9 cellular contexts compared by ENCODE assay signal in genomic region chr9:6068983-6069382, GRCh38. TPM values are rescaled to one million over a fixed set of nuclear protein-coding genes. Genes with fewer than 3 reads are reported as not detected.
A peak's percentile ranks its signal among the peaks of the same experiment; 100 is the strongest.
DNase-seq lines count a peak whose midpoint lies in the region; ATAC-seq and TF ChIP-seq lines count a peak whose summit lies in the region.
"Had no signal": no experiment of that assay in that cellular context is flagged by ENCODE, and none has a peak within 500 bp of the region (broad histone marks: within the 10 kb centered on the region; RNA-seq: fewer than 3 reads in every experiment).

No MANE protein-coding gene starts in this region.

- H3K9me3 Mint-ChIP-seq in activated T-helper 2 cell treated with anti-CD3 and anti-CD28 coated beads, Interferon-gamma antibody, Interleukin-2, Interleukin-4, amounts not matched to agents 10 μg/mL and 5 μg/mL and 100 μg/mL, durations not matched to agents 14 hours and 24 hours and 36 hours = peaks cover 28% of the 10 kb centered on the region

- TF ChIP-seq CTCF in breast epithelium (IDR thresholded peaks at IDR 0.05) = no peak
- TF ChIP-seq CTCF in ascending aorta (IDR thresholded peaks at IDR 0.05) = no peak

- DNase-seq in CD1c-positive myeloid dendritic cell (ENCODE audit: extremely low spot score) = peak; percentile 56
- DNase-seq in activated T-helper 2 cell treated with anti-CD3 and anti-CD28 coated beads, Interferon-gamma antibody, Interleukin-2, Interleukin-4, amounts not matched to agents 10 μg/mL and 5 μg/mL and 100 μg/mL, durations not matched to agents 14 hours and 24 hours and 36 hours (ENCODE audit: low spot score) = no peak
- DNase-seq in breast epithelium (ENCODE audit: low spot score in 2 of 2) = no peak
- no peak for DNase-seq in ascending aorta (ENCODE audit: low spot score in 2 of 2)
- DNase-seq in effector CD4-positive, alpha-beta T cell = no peak
- DNase-seq in inferior parietal cortex (ENCODE audit: extremely low spot score) = no peak

- intact Hi-C loops in activated T-helper 2 cell treated with anti-CD3 and anti-CD28 coated beads, Interferon-gamma antibody, Interleukin-2, Interleukin-4, amounts not matched to agents 10 μg/mL and 5 μg/mL and 100 μg/mL, durations not matched to agents 14 hours and 24 hours and 36 hours (cut with micrococcal nuclease) = loop anchor here (2.0 kb wide), 1 partner anchor 60 kb away; a partner anchor contains a TSS
- intact Hi-C loops in breast epithelium (cut with DNase I; ENCODE audit: low total_unique reads) (no loop called here), ascending aorta (cut with DNase I) (no loop called here)

- no peak overlapping the region for H3K27ac ChIP-seq in breast epithelium
- H3K27ac ChIP-seq in ascending aorta = no peak overlapping the region
- H3K27ac ChIP-seq: epithelial cell of prostate had no signal

- H3K36me3 ChIP-seq in breast epithelium (no peaks in the 10 kb centered on the region), ascending aorta (no peaks in the 10 kb centered on the region)

- H3K27ac Mint-ChIP-seq in activated T-helper 2 cell treated with anti-CD3 and anti-CD28 coated beads, Interferon-gamma antibody, Interleukin-2, Interleukin-4, amounts not matched to agents 10 μg/mL and 5 μg/mL and 100 μg/mL, durations not matched to agents 14 hours and 24 hours and 36 hours = peak overlapping the region; percentile 83

- no peaks in the 10 kb centered on the region for H3K9me3 ChIP-seq in breast epithelium
- H3K9me3 ChIP-seq in ascending aorta = no peaks in the 10 kb centered on the region

- peaks cover 16% of the 10 kb centered on the region for H3K36me3 Mint-ChIP-seq in activated T-helper 2 cell treated with anti-CD3 and anti-CD28 coated beads, Interferon-gamma antibody, Interleukin-2, Interleukin-4, amounts not matched to agents 10 μg/mL and 5 μg/mL and 100 μg/mL, durations not matched to agents 14 hours and 24 hours and 36 hours (ENCODE audit: low read depth)

- H3K4me3 ChIP-seq in breast epithelium (no peak overlapping the region), ascending aorta (no peak overlapping the region)

- TF ChIP-seq POLR2A in breast epithelium (IDR thresholded peaks at IDR 0.05) = no peak

- peaks cover 3% of the 10 kb centered on the region for H3K27me3 Mint-ChIP-seq in activated T-helper 2 cell treated with anti-CD3 and anti-CD28 coated beads, Interferon-gamma antibody, Interleukin-2, Interleukin-4, amounts not matched to agents 10 μg/mL and 5 μg/mL and 100 μg/mL, durations not matched to agents 14 hours and 24 hours and 36 hours (ENCODE audit: low read depth)

- H3K27me3 ChIP-seq in breast epithelium = no peaks in the 10 kb centered on the region
- no peaks in the 10 kb centered on the region for H3K27me3 ChIP-seq in ascending aorta

- ATAC-seq in GM19397 (IDR thresholded peaks at IDR 0.05; ENCODE audit: unreplicated experiment) (peak; percentile 87), HG03378 (IDR thresholded peaks at IDR 0.05; ENCODE audit: unreplicated experiment) (peak; percentile 98)

- H3K4me1 ChIP-seq in breast epithelium = no peaks in the 10 kb centered on the region
- H3K4me1 ChIP-seq in ascending aorta = no peaks in the 10 kb centered on the region

- H3K4me1 Mint-ChIP-seq in activated T-helper 2 cell treated with anti-CD3 and anti-CD28 coated beads, Interferon-gamma antibody, Interleukin-2, Interleukin-4, amounts not matched to agents 10 μg/mL and 5 μg/mL and 100 μg/mL, durations not matched to agents 14 hours and 24 hours and 36 hours (ENCODE audit: low read depth) = peaks cover 10% of the 10 kb centered on the region

- H3K4me3 Mint-ChIP-seq in activated T-helper 2 cell treated with anti-CD3 and anti-CD28 coated beads, Interferon-gamma antibody, Interleukin-2, Interleukin-4, amounts not matched to agents 10 μg/mL and 5 μg/mL and 100 μg/mL, durations not matched to agents 14 hours and 24 hours and 36 hours (ENCODE audit: low read depth) = peak overlapping the region; percentile 31

RNA-seq across cellular contexts. Expression of gene RANBP6, which starts 53.6 kb away (rescaled TPM):
- total RNA-seq in activated T-helper 2 cell treated with anti-CD3 and anti-CD28 coated beads, Interferon-gamma antibody, Interleukin-2, Interleukin-4, amounts not matched to agents 10 μg/mL and 5 μg/mL and 100 μg/mL, durations not matched to agents 14 hours and 24 hours and 36 hours = 20.1 and 21.1 TPM in 2 replicates
- total RNA-seq in breast epithelium (10 to 100 TPM; 16.1 to 24.9 (median 19.2) TPM), ascending aorta (8.3 TPM)
